ENCODE assay signal across 18 cellular contexts in the genomic region with DNA sequence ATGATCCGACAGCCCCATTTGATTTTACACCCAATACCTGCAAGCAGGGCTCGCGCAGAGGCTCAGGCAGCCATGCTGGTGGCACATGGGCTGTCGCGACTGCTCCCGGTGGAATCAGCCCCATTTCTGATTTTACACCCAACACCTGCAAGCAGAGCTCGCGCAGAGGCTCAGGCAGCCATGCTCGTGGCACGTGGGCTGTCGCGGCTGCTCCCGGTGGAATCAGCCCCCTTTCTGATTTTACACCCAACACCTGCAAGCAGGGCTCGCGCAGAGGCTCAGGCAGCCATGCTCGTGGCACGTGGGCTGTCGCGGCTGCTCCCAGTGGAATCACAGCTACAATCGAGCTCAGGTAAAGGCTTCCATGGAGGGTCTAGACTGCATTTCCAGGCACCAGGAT.
DNase-seq lines count a peak whose midpoint lies in the region; ATAC-seq, FAIRE-seq and TF ChIP-seq lines count a peak whose summit lies in the region.
"Had no signal": no experiment of that assay in that cellular context is flagged by ENCODE, and none has a peak within 500 bp of the region (broad histone marks: within the 10 kb centered on the region; RNA-seq: fewer than 3 reads in every experiment).

No MANE protein-coding gene starts in this region.

- H3K4me1 Mint-ChIP-seq in osteocyte (ENCODE audit: unreplicated experiment), result no peaks in the 10 kb centered on the region

- no peak overlapping the region for H3K27ac ChIP-seq in right atrium auricular region
- no peak overlapping the region for H3K27ac ChIP-seq in right cardiac atrium (ENCODE audit: low read length)
- H3K27ac ChIP-seq: BLaER1 had no signal

- H3K4me1 ChIP-seq in right atrium auricular region, result no peaks in the 10 kb centered on the region
- H3K4me1 ChIP-seq in right cardiac atrium (ENCODE audit: control insufficient read depth, insufficient read depth, low read length), result no peaks in the 10 kb centered on the region
- H3K4me1 ChIP-seq: Caco-2, HAP-1 had no signal

- no peak overlapping the region for H3K27ac Mint-ChIP-seq in osteocyte (ENCODE audit: unreplicated experiment)

- H3K27me3 ChIP-seq in right atrium auricular region (no peaks in the 10 kb centered on the region), right cardiac atrium (ENCODE audit: control insufficient read depth, insufficient read depth) (no peaks in the 10 kb centered on the region)
- H3K27me3 ChIP-seq: BLaER1 had no signal

- H3K9me3 ChIP-seq in right atrium auricular region (no peaks in the 10 kb centered on the region), right cardiac atrium (ENCODE audit: control insufficient read depth, low read length) (no peaks in the 10 kb centered on the region), iPS-18c (ENCODE audit: control insufficient read depth, insufficient read depth, low read length) (peaks cover 29% of the 10 kb centered on the region)
- H3K9me3 ChIP-seq: Caco-2, HAP-1 had no signal

- intact Hi-C loops in right cardiac atrium (cut with DNase I), result no loop called here

- H3K4me3 Mint-ChIP-seq in osteocyte (ENCODE audit: unreplicated experiment), result no peak overlapping the region
- H3K4me3 Mint-ChIP-seq: CD8-positive, alpha-beta memory T cell had no signal

- DNase-seq in right atrium auricular region (ENCODE audit: low spot score) (peak; percentile 34), right cardiac atrium (no peak), osteocyte (ENCODE audit: extremely low spot score, unreplicated experiment) (peak; percentile 86), NCI-H2171 (lab: John Stamatoyannopoulos, UW) (no peak), DMS153 (lab: John Stamatoyannopoulos, UW) (no peak), D721Med (ENCODE audit: insufficient read length, low spot score) (no peak), EL (no peak)
- DNase-seq: 8988T; AML-193; Caco-2; CD8-positive, alpha-beta memory T cell; DMS79; GDM1; GOT3 had no signal

- H3K27me3 Mint-ChIP-seq in osteocyte (ENCODE audit: unreplicated experiment), result no peaks in the 10 kb centered on the region

- 93% methylated on average over 20 of the region's 20 CpGs for WGBS in right cardiac atrium

- H3K4me3 ChIP-seq in right atrium auricular region (no peak overlapping the region), right cardiac atrium (ENCODE audit: low read length) (no peak overlapping the region), iPS-18c (ENCODE audit: insufficient read depth, low read depth, low read length) (peak overlapping the region; percentile 31; the same call in 1 of the 2 replicates)
- H3K4me3 ChIP-seq: BLaER1, HAP-1 had no signal

- no peak for TF ChIP-seq CTCF in right atrium auricular region (IDR thresholded peaks at IDR 0.05)
- TF ChIP-seq CTCF in osteocyte (IDR thresholded peaks at IDR 0.05), result no peak
- no peak for TF ChIP-seq CTCF in D721Med (IDR thresholded peaks at IDR 0.05; ENCODE audit: insufficient read depth, missing control alignments)

- FAIRE-seq in D721Med (lab: Jason Lieb, UNC), result no peak
- FAIRE-seq: GM12892 had no signal

- no peaks in the 10 kb centered on the region for H3K36me3 ChIP-seq in right atrium auricular region
- H3K36me3 ChIP-seq: BLaER1, HAP-1 had no signal

- H3K36me3 Mint-ChIP-seq in osteocyte (ENCODE audit: unreplicated experiment), result no peaks in the 10 kb centered on the region
- H3K36me3 Mint-ChIP-seq: CD8-positive, alpha-beta memory T cell had no signal

- ATAC-seq in right cardiac atrium, result no peak

- peaks cover 34% of the 10 kb centered on the region for H3K9me3 Mint-ChIP-seq in osteocyte (ENCODE audit: unreplicated experiment)

Comparison
In these comparisons a context has a peak if more than half of its experiments do, and no peak if none do; other contexts are left out.
1. DNase-seq: peak in right atrium auricular region (single experiment) and osteocyte (single experiment); none in right cardiac atrium (0 of 3), NCI-H2171 (single experiment), DMS153 (single experiment), D721Med (single experiment) and EL (single experiment).